15 cellular contexts compared by ENCODE assay signal in genomic region chr21:37339527-37339889, GRCh38. TPM values are rescaled to one million over a fixed set of nuclear protein-coding genes. Genes with fewer than 3 reads are reported as not detected.
DNase-seq lines count a peak whose midpoint lies in the region; ATAC-seq, FAIRE-seq and TF ChIP-seq lines count a peak whose summit lies in the region.
"Had no signal": no experiment of that assay in that cellular context is flagged by ENCODE, and none has a peak within 500 bp of the region (broad histone marks: within the 10 kb centered on the region; RNA-seq: fewer than 3 reads in every experiment).

No MANE protein-coding gene starts in this region.

- 64% methylated on average over 1 of the region's 1 CpG for WGBS in A549 (ENCODE audit: missing lambda C conversion rate)
- 38% methylated on average over 1 of the region's 1 CpG for WGBS in right lobe of liver (ENCODE audit: insufficient coverage, low coverage, low lambda C conversion rate, missing lambda C conversion rate)

- H3K4me2 ChIP-seq in A549 (peak overlapping the region; percentile 71), endothelial cell of umbilical vein (ENCODE audit: insufficient read depth, low read length) (peak overlapping the region; percentile 48), OCI-LY7 (ENCODE audit: low read length) (no peak overlapping the region)

- H3K27ac Mint-ChIP-seq in nephron = peak overlapping the region; percentile 86 to 92 (median 90)

- in situ Hi-C loops in Panc1 (cut with HindIII; ENCODE audit: low pct_unique_long_range_greater_than_20kb, low sequenced_read_pairs) = no loop called here

- FAIRE-seq in A549 (lab: Jason Lieb, UNC) (no peak), endothelial cell of umbilical vein (lab: Jason Lieb, UNC) (no peak)

- peak overlapping the region; percentile 17; the same call in 1 of the 3 replicates for H3K4me3 ChIP-seq in A549
- peak overlapping the region; percentile 30 to 47 for H3K4me3 ChIP-seq in Panc1 (ENCODE audit: low read depth in 2 of 2, low read length in 2 of 2)
- H3K4me3 ChIP-seq in endothelial cell of umbilical vein (replicated peaks in 1 of 3; ENCODE audit: insufficient read depth in 1 of 3, low read depth in 1 of 3, low read length in 3 of 3) = no peak overlapping the region
- H3K4me3 ChIP-seq in right lobe of liver = no peak overlapping the region
- no peak overlapping the region for H3K4me3 ChIP-seq in OCI-LY7 (ENCODE audit: low read depth, low read length, poor library complexity, severe bottlenecking)
- H3K4me3 ChIP-seq: skin epidermis had no signal

- H3K4me3 Mint-ChIP-seq in nephron = peak overlapping the region in 1 of 3 experiments; percentile 1
- H3K4me3 Mint-ChIP-seq: activated T-cell treated with anti-CD3 and anti-CD28 coated beads, Interleukin-2, amount 50 U/mL, for 4 hours had no signal

- no peaks in the 10 kb centered on the region for H3K9me1 ChIP-seq in endothelial cell of umbilical vein (replicated peaks; ENCODE audit: control insufficient read depth, extremely low read depth, insufficient read depth, low read length)

- TF ChIP-seq POLR2A in A549 (IDR thresholded peaks at IDR 0.05; ENCODE audit: low read length) = no peak
- no peak for TF ChIP-seq POLR2A in endothelial cell of umbilical vein (IDR thresholded peaks at IDR 0.05; ENCODE audit: low read depth, low read length)
- TF ChIP-seq POLR2A in right lobe of liver (IDR thresholded peaks at IDR 0.05) = no peak

- DNase-seq in A549 (ENCODE audit: low read depth in 1 of 2, low spot score in 1 of 2) = no peak
- DNase-seq in Panc1 (ENCODE audit: low read depth, low spot score) = no peak
- DNase-seq in endothelial cell of umbilical vein (ENCODE audit: low read depth, low spot score) = no peak
- DNase-seq in right lobe of liver = no peak
- no peak for DNase-seq in OCI-LY7 (ENCODE audit: low spot score)
- DNase-seq in glomerular visceral epithelial cell (ENCODE audit: extremely low spot score) = no peak
- DNase-seq: activated CD4-positive, alpha-beta T cell treated with anti-CD3 and anti-CD28 coated beads, Interleukin-2, amount 50 U/mL, for 1 hour; activated T-cell treated with anti-CD3 and anti-CD28 coated beads, Interleukin-2, amount 50 U/mL, for 4 hours; NCI-H2029 treated with DMSO at 0.1 percent for 48 hours; NCI-H748 treated with DMSO at 0.1 percent for 48 hours; RPMI8226; substantia nigra had no signal

- H3K36me3 Mint-ChIP-seq in nephron (ENCODE audit: low read depth) = no peaks in the 10 kb centered on the region

- H3K27ac ChIP-seq in A549 (peak overlapping the region; percentile 70 to 81), Panc1 (ENCODE audit: low read length) (peak overlapping the region; percentile 72), endothelial cell of umbilical vein (ENCODE audit: insufficient read depth, low read depth, low read length) (peak overlapping the region; percentile 88), right lobe of liver (no peak overlapping the region), OCI-LY7 (ENCODE audit: low read depth, low read length, poor library complexity, severe bottlenecking) (no peak overlapping the region)

- peaks cover 16% of the 10 kb centered on the region for H3K4me1 ChIP-seq in A549
- H3K4me1 ChIP-seq in Panc1 (ENCODE audit: control insufficient read depth, insufficient read depth, low read length) = peaks cover 18% of the 10 kb centered on the region
- H3K4me1 ChIP-seq in endothelial cell of umbilical vein (ENCODE audit: control insufficient read depth, extremely low read depth, insufficient read depth, low read length) = peaks cover 36% of the 10 kb centered on the region
- no peaks in the 10 kb centered on the region for H3K4me1 ChIP-seq in right lobe of liver
- no peaks in the 10 kb centered on the region for H3K4me1 ChIP-seq in OCI-LY7 (ENCODE audit: insufficient read depth, low read length, poor library complexity, severe bottlenecking)

- H3K9me3 Mint-ChIP-seq in nephron = peaks cover 5% of the 10 kb centered on the region

- H3K27me3 ChIP-seq in Panc1 (ENCODE audit: control insufficient read depth, insufficient read depth, low read length) = no peaks in the 10 kb centered on the region
- no peaks in the 10 kb centered on the region for H3K27me3 ChIP-seq in endothelial cell of umbilical vein (ENCODE audit: control insufficient read depth in 2 of 2, insufficient read depth in 2 of 2, low read length in 2 of 2)
- no peaks in the 10 kb centered on the region for H3K27me3 ChIP-seq in right lobe of liver

- dilution Hi-C loops in endothelial cell of umbilical vein (cut with MboI; ENCODE audit: extremely low pct_ligation_motif_present, low sequenced_read_pairs) = no loop called here

- H2AFZ ChIP-seq in endothelial cell of umbilical vein (ENCODE audit: low read depth, low read length) = peak overlapping the region; percentile 28
- no peak overlapping the region for H2AFZ ChIP-seq in OCI-LY7 (ENCODE audit: low read length)

- TF ChIP-seq EP300 in A549 (IDR thresholded peaks at IDR 0.05) = no peak

- H3K9ac ChIP-seq in endothelial cell of umbilical vein (replicated peaks; ENCODE audit: extremely low read depth, insufficient read depth, low read length) = peak overlapping the region; percentile 6

- H3K79me2 ChIP-seq in endothelial cell of umbilical vein (ENCODE audit: control insufficient read depth, insufficient read depth, low read length) = no peaks in the 10 kb centered on the region
- H3K79me2 ChIP-seq in OCI-LY7 (ENCODE audit: insufficient read depth, low read depth, low read length) = no peaks in the 10 kb centered on the region

- TF ChIP-seq RAD21 in A549 (conservative IDR thresholded peaks at IDR 0.05 in 1 of 2, IDR thresholded peaks at IDR 0.05 in 1 of 2) = no peak

- H3K36me3 ChIP-seq in Panc1 (ENCODE audit: control insufficient read depth, insufficient read depth, low read length) (no peaks in the 10 kb centered on the region), endothelial cell of umbilical vein (ENCODE audit: control insufficient read depth in 2 of 2, extremely low read depth in 1 of 2, insufficient read depth in 2 of 2, low read length in 2 of 2) (no peaks in the 10 kb centered on the region), right lobe of liver (no peaks in the 10 kb centered on the region), OCI-LY7 (ENCODE audit: insufficient read depth, low read length) (no peaks in the 10 kb centered on the region)

- ATAC-seq in A549 (no peak), Panc1 (no peak), right lobe of liver (no peak), GM18511 (IDR thresholded peaks at IDR 0.05; ENCODE audit: unreplicated experiment) (no peak)
- ATAC-seq: activated T-cell treated with anti-CD3 and anti-CD28 coated beads, Interleukin-2, amount 50 U/mL, for 4 hours had no signal

- H3K4me1 Mint-ChIP-seq in nephron = peaks cover 29% of the 10 kb centered on the region

- H4K20me1 ChIP-seq in endothelial cell of umbilical vein (replicated peaks; ENCODE audit: control insufficient read depth, extremely low read depth, insufficient read depth, low read length) = no peaks in the 10 kb centered on the region
- H4K20me1 ChIP-seq in OCI-LY7 (ENCODE audit: insufficient read depth, low read length) = no peaks in the 10 kb centered on the region

- H3K9me2 ChIP-seq in OCI-LY7 (ENCODE audit: insufficient read depth, low read length) = no peaks in the 10 kb centered on the region

- intact Hi-C loops in Panc1 (cut with micrococcal nuclease; ENCODE audit: unreplicated experiment) (no loop called here), endothelial cell of umbilical vein (cut with micrococcal nuclease) (loop anchor here (1.0 kb wide), 1 partner anchor 27 kb away; the partner anchor contains the start of gene DYRK1A), right lobe of liver (cut with DNase I) (no loop called here), OCI-LY7 (cut with micrococcal nuclease; ENCODE audit: unreplicated experiment) (no loop called here)

- BruUV-seq in Panc1 (replicated peaks; lab: Mats Ljungman, UMichigan) = no TSS peak
- BruUV-seq in endothelial cell of umbilical vein (replicated peaks; lab: Mats Ljungman, UMichigan) = no TSS peak
- no TSS peak for BruUV-seq in OCI-LY7 (replicated peaks; lab: Mats Ljungman, UMichigan)

- no peaks in the 10 kb centered on the region for H3K9me3 ChIP-seq in A549
- no peaks in the 10 kb centered on the region for H3K9me3 ChIP-seq in Panc1 (ENCODE audit: control insufficient read depth, insufficient read depth, low read depth, low read length)
- H3K9me3 ChIP-seq in endothelial cell of umbilical vein (replicated peaks; ENCODE audit: control insufficient read depth, insufficient read depth, low read length) = no peaks in the 10 kb centered on the region
- no peaks in the 10 kb centered on the region for H3K9me3 ChIP-seq in right lobe of liver
- no peaks in the 10 kb centered on the region for H3K9me3 ChIP-seq in OCI-LY7 (ENCODE audit: low read length)

- H3K27me3 Mint-ChIP-seq in nephron (ENCODE audit: low read depth) = no peaks in the 10 kb centered on the region

- TF ChIP-seq CTCF in A549 (IDR thresholded peaks at IDR 0.05) = no peak
- no peak for TF ChIP-seq CTCF in Panc1 (IDR thresholded peaks at IDR 0.05)
- no peak for TF ChIP-seq CTCF in endothelial cell of umbilical vein (IDR thresholded peaks at IDR 0.05; ENCODE audit: extremely low read depth in 1 of 2, insufficient read depth in 1 of 2, low read depth in 1 of 2, low read length in 2 of 2)
- no peak for TF ChIP-seq CTCF in nephron (IDR thresholded peaks at IDR 0.05; ENCODE audit: unreplicated experiment in 3 of 3)
- no peak for TF ChIP-seq CTCF in right lobe of liver (IDR thresholded peaks at IDR 0.05)
- TF ChIP-seq CTCF in OCI-LY7 (conservative IDR thresholded peaks at IDR 0.05; ENCODE audit: low read length) = no peak

- CTCF ChIA-PET in A549 (lab: Yijun Ruan, JAX) = interaction anchor here (0.6 to 0.7 kb wide), 2 partner anchors 117 to 308 kb away, joined by 3 read pairs; no protein-coding TSS in a partner anchor
- CTCF ChIA-PET in Panc1 (lab: Charles Lee) = no interaction called here
- CTCF ChIA-PET in endothelial cell of umbilical vein (lab: Charles Lee) = interaction anchor here (0.6 to 1.0 kb wide), 2 partner anchors 9 to 27 kb away, joined by 3 to 4 read pairs; partner anchors contain the start of gene DYRK1A
- CTCF ChIA-PET in OCI-LY7 (lab: Charles Lee; ENCODE audit: unreplicated experiment) = no interaction called here

- POLR2A ChIA-PET in A549 (lab: Yijun Ruan, JAX) (interaction anchor here (2.1 kb wide), 1 partner anchor 26 kb away, joined by 17 read pairs; the partner anchor contains the start of gene DYRK1A), Panc1 (lab: Charles Lee) (interaction anchor here (0.6 to 0.7 kb wide), 3 partner anchors 17 to 35 kb away, joined by 3 to 8 read pairs (median 4); no protein-coding TSS in a partner anchor), endothelial cell of umbilical vein (lab: Charles Lee) (no interaction called here), OCI-LY7 (lab: Charles Lee) (no interaction called here)

RNA-seq across cellular contexts. Expression of gene DYRK1A, which starts 27.1 kb away (rescaled TPM):
- polyA plus RNA-seq in A549 (2011; rRNA removed) = 29.4 and 33.5 TPM in 2 replicates
- polyA plus RNA-seq in A549 (2012; cell fraction: cytosol; rRNA removed) = 10.4 and 15.9 TPM in 2 replicates
- 21.9 and 22.7 TPM in 2 replicates for polyA plus RNA-seq in A549 (2012; cell fraction: nucleus; rRNA removed)
- polyA plus RNA-seq in A549 (2017; fragmentation: RNase III; extraction: RNeasy Plus Mini Kit Qiagen cat#74134 plus additional on column Dnase treatment) = 11.6 to 13.6 TPM (median 12.7 TPM) in 3 replicates
- 91.7 and 108 TPM in 2 replicates for polyA minus RNA-seq in A549 (2011; rRNA and poly(A)+ RNA removed)
- total RNA-seq in Panc1 (2021; ENCODE audit: unreplicated experiment) = 36.1 TPM
- 11.2 TPM for polyA plus RNA-seq in Panc1 (2012; ENCODE audit: insufficient read length)
- 51.8 TPM in 2 replicates for total RNA-seq in endothelial cell of umbilical vein
- polyA plus RNA-seq in endothelial cell of umbilical vein = 53.7 and 56.5 TPM in 2 replicates
- polyA plus RNA-seq in endothelial cell of umbilical vein (2011; cell fraction: cytosol; rRNA removed) = 26.4 and 27.6 TPM in 2 replicates
- 170 and 171 TPM in 2 replicates for polyA plus RNA-seq in endothelial cell of umbilical vein (2011; cell fraction: nucleus; rRNA removed)
- 19.3 and 21.1 TPM in 2 replicates for polyA plus RNA-seq in endothelial cell of umbilical vein (2012)
- 159 and 164 TPM in 2 replicates for polyA minus RNA-seq in endothelial cell of umbilical vein
- polyA minus RNA-seq in endothelial cell of umbilical vein (2011; cell fraction: cytosol; rRNA and poly(A)+ RNA removed) = 50.5 TPM
- 174 and 262 TPM in 2 replicates for polyA minus RNA-seq in endothelial cell of umbilical vein (2011; cell fraction: nucleus; rRNA and poly(A)+ RNA removed)
- total RNA-seq in right lobe of liver = 10 to 100 TPM; 20.6 to 32.5 (median 25.7) TPM
- total RNA-seq in OCI-LY7 (2014; rRNA removed; shearing (Covaris generic)) = 46.3 and 58.4 TPM in 2 replicates
- total RNA-seq in OCI-LY7 (2022) = 65.1 and 67.1 TPM in 2 replicates

Comparison
In these comparisons a context has a peak if more than half of its experiments do, and no peak if none do; other contexts are left out.
1. H3K27ac ChIP-seq: peak in A549 (2 of 2), Panc1 (single experiment) and endothelial cell of umbilical vein (single experiment); none in right lobe of liver (0 of 3) and OCI-LY7 (single experiment).
2. H3K4me3 ChIP-seq: peak in A549 (single experiment) and Panc1 (2 of 2); none in endothelial cell of umbilical vein (0 of 3), right lobe of liver (0 of 3) and OCI-LY7 (single experiment).
3. CTCF ChIA-PET loops: an anchor here in A549 (0.6 to 0.7 kb wide) and endothelial cell of umbilical vein (0.6 to 1.0 kb wide); none called in Panc1 and OCI-LY7.
4. POLR2A ChIA-PET loops: an anchor here in A549 (2.1 kb wide) and Panc1 (0.6 to 0.7 kb wide); none called in endothelial cell of umbilical vein and OCI-LY7.